ENCODE assay signal across 26 cellular contexts in the genomic region with DNA sequence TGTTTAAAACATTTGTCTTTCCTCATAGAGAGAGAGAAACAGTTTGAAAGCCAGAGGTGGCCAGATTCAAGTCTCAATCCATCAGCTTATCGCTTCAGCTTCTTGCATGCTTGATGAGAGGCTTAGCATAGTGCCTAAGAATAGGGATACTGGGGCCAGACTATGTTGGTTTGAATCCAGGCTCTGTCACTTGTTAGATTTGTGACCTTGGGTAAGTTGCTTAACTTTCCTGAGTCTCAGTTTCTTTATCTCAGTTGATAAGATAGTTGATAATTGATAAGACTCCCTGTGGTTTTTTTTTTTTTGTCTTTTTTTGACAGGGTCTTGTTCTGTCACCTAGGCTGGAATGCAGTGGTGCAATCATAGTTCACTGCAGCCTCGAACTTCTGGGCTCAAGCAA. TPM values are rescaled to one million over a fixed set of nuclear protein-coding genes. Genes with fewer than 3 reads are reported as not detected.
A peak's percentile ranks its signal among the peaks of the same experiment; 100 is the strongest.
DNase-seq lines count a peak whose midpoint lies in the region; ATAC-seq, FAIRE-seq and TF ChIP-seq lines count a peak whose summit lies in the region.
"Had no signal": no experiment of that assay in that cellular context is flagged by ENCODE, and none has a peak within 500 bp of the region (broad histone marks: within the 10 kb centered on the region; RNA-seq: fewer than 3 reads in every experiment).

No MANE protein-coding gene starts in this region.

- H3K9me3 Mint-ChIP-seq in Caco-2 (ENCODE audit: unreplicated experiment): peaks cover 7% of the 10 kb centered on the region
- no peaks in the 10 kb centered on the region for H3K9me3 Mint-ChIP-seq in T-helper 2 cell treated with Interferon-gamma antibody and Interleukin-4, amounts not matched to agents 5 μg/mL and 100 μg/mL, for 36 hours
- H3K9me3 Mint-ChIP-seq: CD4-positive, alpha-beta T cell; CD8-positive, alpha-beta memory T cell; GM23338; HFFc6 had no signal

- ATAC-seq in mucosa of descending colon (peak; percentile 16), GM18907 (IDR thresholded peaks at IDR 0.05; ENCODE audit: unreplicated experiment) (no peak), GM21576 (IDR thresholded peaks at IDR 0.05; ENCODE audit: unreplicated experiment) (no peak)
- ATAC-seq: A549, GM23338 had no signal

- H3K27me3 ChIP-seq in Caco-2 (replicated peaks; ENCODE audit: control insufficient read depth, insufficient read depth, low read length) (no peaks in the 10 kb centered on the region), H1 (replicated peaks in 1 of 4; ENCODE audit: control insufficient read depth in 3 of 4, extremely low read depth in 1 of 4, insufficient read depth in 3 of 4, low read length in 3 of 4) (no peaks in the 10 kb centered on the region)
- H3K27me3 ChIP-seq: BLaER1 treated with 17β-estradiol and CSF1 and Interleukin-3, amounts not matched to agents 10 nM and 100 nM had no signal

- H3K79me1 ChIP-seq in H1 (ENCODE audit: low read depth, low read length): no peaks in the 10 kb centered on the region

- FAIRE-seq in H1 (lab: Jason Lieb, UNC): peak; percentile 19
- FAIRE-seq: A549, GM12891, GM18507, H54 had no signal

- H3K14ac ChIP-seq in H1 (ENCODE audit: insufficient read length): no peak overlapping the region

- H3K4ac ChIP-seq in H1 (replicated peaks; ENCODE audit: insufficient read length, low read depth, low read length): no peak overlapping the region

- no peak overlapping the region for H2BK20ac ChIP-seq in H1 (ENCODE audit: low read length)

- TF ChIP-seq POLR2A in H1 (IDR thresholded peaks at IDR 0.05; ENCODE audit: control extremely low read depth in 1 of 2, low read depth in 2 of 2, low read length in 2 of 2): no peak

- 83% methylated on average over 2 of the region's 2 CpGs; no CpG with 5 or more reads in 1 of the 2 experiments for WGBS in H1 (ENCODE audit: extremely low coverage in 1 of 2, insufficient coverage in 1 of 2, insufficient read length in 1 of 2, insufficient replicate concordance in 2 of 2, low coverage in 1 of 2, low lambda C conversion rate in 2 of 2, missing lambda C conversion rate in 1 of 2), 2 experiments

- no peak overlapping the region for H3K9ac ChIP-seq in H1 (replicated peaks in 1 of 4; ENCODE audit: extremely low read depth in 1 of 4, low read depth in 3 of 4, low read length in 3 of 4)
- H3K9ac ChIP-seq: BLaER1 treated with 17β-estradiol and CSF1 and Interleukin-3, amounts not matched to agents 10 nM and 100 nM had no signal

- no peaks in the 10 kb centered on the region for H3K9me3 ChIP-seq in Caco-2
- H3K9me3 ChIP-seq in KOPT-K1 (ENCODE audit: insufficient read depth, low read length, poor library complexity, severe bottlenecking): no peaks in the 10 kb centered on the region
- no peaks in the 10 kb centered on the region for H3K9me3 ChIP-seq in H1 (ENCODE audit: insufficient read depth in 2 of 2, low read depth in 1 of 2, low read length in 1 of 2)
- no peaks in the 10 kb centered on the region for H3K9me3 ChIP-seq in mucosa of descending colon
- H3K9me3 ChIP-seq: A549; BE2C; BLaER1 treated with 17β-estradiol and CSF1 and Interleukin-3, amounts not matched to agents 10 nM and 100 nM; HAP-1 had no signal

- H3K23me2 ChIP-seq in H1 (ENCODE audit: low read depth, low read length): no peaks in the 10 kb centered on the region

- H3K36me3 ChIP-seq in Caco-2 (ENCODE audit: control insufficient read depth, insufficient read depth, low read length) (no peaks in the 10 kb centered on the region), KOPT-K1 (ENCODE audit: insufficient read depth, low read length) (peaks cover 27% of the 10 kb centered on the region), H1 (ENCODE audit: control insufficient read depth in 2 of 4, insufficient read depth in 4 of 4, low read length in 3 of 4) (no peaks in the 10 kb centered on the region), mucosa of descending colon (ENCODE audit: low read depth) (no peaks in the 10 kb centered on the region)
- H3K36me3 ChIP-seq: BE2C; BLaER1 treated with 17β-estradiol and CSF1 and Interleukin-3, amounts not matched to agents 10 nM and 100 nM; HAP-1 had no signal

- CTCF ChIA-PET in Caco-2 (lab: Charles Lee): no interaction called here
- CTCF ChIA-PET in H1 (lab: Charles Lee; ENCODE audit: partially characterized antibody): interaction anchor here (0.7 to 1.6 kb wide), 2 partner anchors 16 to 140 kb away, joined by 5 read pairs; no protein-coding TSS in a partner anchor

- TF ChIP-seq RAD21 in H1 (IDR thresholded peaks at IDR 0.05 in 1 of 2, conservative IDR thresholded peaks at IDR 0.05 in 1 of 2; ENCODE audit: low read depth in 2 of 2, low read length in 2 of 2): no peak

- no peak overlapping the region for H3K4me3 Mint-ChIP-seq in Caco-2 (ENCODE audit: unreplicated experiment)
- H3K4me3 Mint-ChIP-seq in T-helper 2 cell treated with Interferon-gamma antibody and Interleukin-4, amounts not matched to agents 5 μg/mL and 100 μg/mL, for 36 hours: no peak overlapping the region
- H3K4me3 Mint-ChIP-seq: CD14-positive monocyte; CD4-positive, alpha-beta T cell; GM23338; HFFc6 had no signal

- no peaks in the 10 kb centered on the region for H3K79me2 ChIP-seq in H1 (ENCODE audit: control insufficient read depth in 1 of 2, insufficient read depth in 2 of 2, low read length in 2 of 2)

- H3K4me1 ChIP-seq in Caco-2 (peaks cover 27% of the 10 kb centered on the region), H1 (replicated peaks in 1 of 4; ENCODE audit: control insufficient read depth in 3 of 4, insufficient read depth in 4 of 4, low read length in 3 of 4) (no peaks in the 10 kb centered on the region), mucosa of descending colon (ENCODE audit: low read depth) (no peaks in the 10 kb centered on the region)
- H3K4me1 ChIP-seq: A549, BE2C, HAP-1 had no signal

- TF ChIP-seq CTCF in Caco-2 (IDR thresholded peaks at IDR 0.05; ENCODE audit: insufficient read depth in 1 of 2, low read depth in 1 of 2, low read length in 1 of 2, severe bottlenecking in 1 of 2, unreplicated experiment in 1 of 2) (no peak), H1 (IDR thresholded peaks at IDR 0.05; ENCODE audit: control extremely low read depth in 1 of 3, insufficient read depth in 1 of 3, low read depth in 1 of 3, low read length in 3 of 3) (no peak), mucosa of descending colon (IDR thresholded peaks at IDR 0.05) (no peak)

- intact Hi-C loops in Caco-2 (cut with micrococcal nuclease; ENCODE audit: unreplicated experiment): no loop called here
- intact Hi-C loops in mucosa of descending colon (cut with DNase I, micrococcal nuclease): no loop called here

- POLR2A ChIA-PET in Caco-2 (lab: Charles Lee) (no interaction called here), H1 (lab: Charles Lee; ENCODE audit: partially characterized antibody) (interaction anchor here (0.6 kb wide), 1 partner anchor 259 kb away, joined by 3 read pairs; no protein-coding TSS in a partner anchor)

- no peak overlapping the region for H2BK120ac ChIP-seq in H1 (replicated peaks; ENCODE audit: low read depth, low read length)

- no peak overlapping the region for H3K4me2 ChIP-seq in H1 (ENCODE audit: insufficient read depth in 1 of 2, low read depth in 2 of 2, low read length in 2 of 2)
- H3K4me2 ChIP-seq: A549; BLaER1 treated with 17β-estradiol and CSF1 and Interleukin-3, amounts not matched to agents 10 nM and 100 nM; GM23338 had no signal

- H2AK5ac ChIP-seq in H1 (ENCODE audit: low read depth, low read length): no peak overlapping the region

- H3K4me1 Mint-ChIP-seq in Caco-2 (ENCODE audit: low read depth, unreplicated experiment): peaks cover 10% of the 10 kb centered on the region
- peaks cover 11% of the 10 kb centered on the region for H3K4me1 Mint-ChIP-seq in T-helper 2 cell treated with Interferon-gamma antibody and Interleukin-4, amounts not matched to agents 5 μg/mL and 100 μg/mL, for 36 hours (ENCODE audit: low read depth)
- H3K4me1 Mint-ChIP-seq: GM23338 had no signal

- H2AFZ ChIP-seq in H1 (ENCODE audit: low read length): no peak overlapping the region

- H3K56ac ChIP-seq in H1 (replicated peaks; ENCODE audit: insufficient read length, low read depth, low read length): no peak overlapping the region

- no peak overlapping the region for H2BK5ac ChIP-seq in H1 (ENCODE audit: low read depth, low read length)

- H3K27ac Mint-ChIP-seq in Caco-2 (ENCODE audit: unreplicated experiment): no peak overlapping the region
- H3K27ac Mint-ChIP-seq in T-helper 2 cell treated with Interferon-gamma antibody and Interleukin-4, amounts not matched to agents 5 μg/mL and 100 μg/mL, for 36 hours: no peak overlapping the region
- H3K27ac Mint-ChIP-seq: CD14-positive monocyte; CD4-positive, alpha-beta T cell; CD8-positive, alpha-beta memory T cell; GM23338; HFFc6 had no signal

- H3K27ac ChIP-seq in KOPT-K1 (ENCODE audit: low read depth, low read length, poor library complexity, severe bottlenecking) (peak overlapping the region; percentile 98), H1 (ENCODE audit: low read depth, low read length) (no peak overlapping the region)
- H3K27ac ChIP-seq: A549; BLaER1 treated with 17β-estradiol and CSF1 and Interleukin-3, amounts not matched to agents 10 nM and 100 nM had no signal

- no peak overlapping the region for H4K5ac ChIP-seq in H1 (ENCODE audit: insufficient read length, low read depth, low read length)

- H3K36me3 Mint-ChIP-seq in Caco-2 (ENCODE audit: insufficient read depth, unreplicated experiment): no peaks in the 10 kb centered on the region
- H3K36me3 Mint-ChIP-seq in T-helper 2 cell treated with Interferon-gamma antibody and Interleukin-4, amounts not matched to agents 5 μg/mL and 100 μg/mL, for 36 hours (ENCODE audit: low read depth): no peaks in the 10 kb centered on the region
- H3K36me3 Mint-ChIP-seq: CD14-positive monocyte; CD8-positive, alpha-beta memory T cell had no signal

- peak; percentile 17 to 39 for DNase-seq in Caco-2
- DNase-seq in H1 (ENCODE audit: low read depth in 1 of 2, low spot score in 2 of 2): no peak
- no peak for DNase-seq in mucosa of descending colon
- DNase-seq in T-helper 2 cell treated with Interferon-gamma antibody and Interleukin-4, amounts not matched to agents 5 μg/mL and 100 μg/mL, for 36 hours (ENCODE audit: low spot score): no peak
- DNase-seq: 8988T; ACHN; AML-193; BE2C; Calu3; CD4-positive, alpha-beta T cell; CD8-positive, alpha-beta memory T cell; DMS53; DMS79 treated with DMSO at 0.1 percent for 48 hours; GF-D8; HFFc6 had no signal

- H3K4me3 ChIP-seq in Caco-2 (ENCODE audit: low read depth, low read length) (no peak overlapping the region), H1 (ENCODE audit: extremely low read depth in 1 of 4, insufficient read depth in 2 of 4, low read depth in 3 of 4, low read length in 4 of 4) (no peak overlapping the region), mucosa of descending colon (no peak overlapping the region)
- H3K4me3 ChIP-seq: A549; BLaER1 treated with 17β-estradiol and CSF1 and Interleukin-3, amounts not matched to agents 10 nM and 100 nM; GM23338; HAP-1 had no signal

- H3K18ac ChIP-seq in H1 (ENCODE audit: extremely low read depth, low read length): no peak overlapping the region

- H2BK15ac ChIP-seq in H1 (ENCODE audit: low read length): no peak overlapping the region

- no peak for TF ChIP-seq EP300 in H1 (IDR thresholded peaks at IDR 0.05; ENCODE audit: borderline replicate concordance in 1 of 2, low read depth in 2 of 2, low read length in 2 of 2)

- no peaks in the 10 kb centered on the region for H3K27me3 Mint-ChIP-seq in Caco-2 (ENCODE audit: insufficient read depth, unreplicated experiment)
- peaks cover under 1% of the 10 kb centered on the region for H3K27me3 Mint-ChIP-seq in T-helper 2 cell treated with Interferon-gamma antibody and Interleukin-4, amounts not matched to agents 5 μg/mL and 100 μg/mL, for 36 hours (ENCODE audit: low read depth)

- H3K23ac ChIP-seq in H1 (ENCODE audit: insufficient read length): no peak overlapping the region

- BruUV-seq in Caco-2 (replicated peaks; lab: Mats Ljungman, UMichigan): no TSS peak

- no peak overlapping the region for H4K91ac ChIP-seq in H1 (replicated peaks; ENCODE audit: insufficient read length, low read length)

- H4K8ac ChIP-seq in H1 (ENCODE audit: extremely low read depth, insufficient read depth, low read length): no peak overlapping the region

- H2BK12ac ChIP-seq in H1 (ENCODE audit: low read depth, low read length): no peak overlapping the region

- H4K20me1 ChIP-seq in H1 (replicated peaks in 1 of 2; ENCODE audit: control insufficient read depth in 1 of 2, insufficient read depth in 2 of 2, low read length in 2 of 2): no peaks in the 10 kb centered on the region
- H4K20me1 ChIP-seq: BLaER1 treated with 17β-estradiol and CSF1 and Interleukin-3, amounts not matched to agents 10 nM and 100 nM had no signal

RNA-seq across cellular contexts. Expression of gene CDK6, which starts 12.1 kb away (rescaled TPM):
- 165 and 175 TPM in 2 replicates for total RNA-seq in Caco-2 (2022)
- total RNA-seq in H1 (2021; fragmentation: NEBNext Ultra II Directional; extraction: Animal tissue kit (Norgen Biotek cat#: 25700)): 18.9 and 20.8 TPM in 2 replicates
- polyA plus RNA-seq in H1 (2011; rRNA removed): 5.9 and 9.0 TPM in 2 replicates
- polyA plus RNA-seq in H1 (2011; cell fraction: cytosol; rRNA removed): 8.0 TPM
- polyA plus RNA-seq in H1 (2011; cell fraction: nucleus; rRNA removed): 18.6 TPM
- 4.9 to 8.4 TPM (median 6.0 TPM) in 4 replicates for polyA plus RNA-seq in H1 (2012, experiment 1 of 2)
- polyA plus RNA-seq in H1 (2012, experiment 2 of 2): 0.60 TPM
- 5.0 TPM for polyA plus RNA-seq in H1 (2013, experiment 1 of 2)
- polyA plus RNA-seq in H1 (2013, experiment 2 of 2): 5.0 TPM
- polyA minus RNA-seq in H1 (2011; rRNA and poly(A)+ RNA removed): 29.2 and 45.3 TPM in 2 replicates
- 36.8 TPM for polyA minus RNA-seq in H1 (2011; cell fraction: cytosol; rRNA and poly(A)+ RNA removed)
- polyA minus RNA-seq in H1 (2011; cell fraction: nucleus; rRNA and poly(A)+ RNA removed): 39.0 TPM
- total RNA-seq in mucosa of descending colon: 10 to 100 TPM; 23.4 to 52.4 (median 33.1) TPM

Comparison
In these comparisons a context has a peak if more than half of its experiments do, and no peak if none do; other contexts are left out.
1. DNase-seq: peak in Caco-2 (2 of 2); none in H1 (0 of 2), mucosa of descending colon (0 of 3) and T-helper 2 cell treated with Interferon-gamma antibody and Interleukin-4, amounts not matched to agents 5 μg/mL and 100 μg/mL, for 36 hours (single experiment).